18 cellular contexts compared by ENCODE assay signal in genomic region chr20:598133-598881, GRCh38. TPM values are rescaled to one million over a fixed set of nuclear protein-coding genes. Genes with fewer than 3 reads are reported as not detected.
"Had no signal": no experiment of that assay in that cellular context is flagged by ENCODE, and none has a peak within 500 bp of the region (broad histone marks: within the 10 kb centered on the region; RNA-seq: fewer than 3 reads in every experiment).

No MANE protein-coding gene starts in this region.

- ATAC-seq: left colon; lower lobe of right lung; natural killer cell; stimulated activated naive CD8-positive, alpha-beta T cell treated with anti-CD3 and anti-CD28 coated beads, Interleukin-15, Interleukin-2, amounts not matched to agents 100 U/mL and 50 U/mL, for 24 hours had no signal

- H3K4me1 Mint-ChIP-seq: memory B cell, natural killer cell had no signal

- H3K4me3 ChIP-seq: colonic mucosa, esophagus squamous epithelium, hepatocyte, lower lobe of right lung, suprapubic skin, thyroid gland had no signal

- DNase-seq: colonic mucosa; dermis blood vessel endothelial cell; esophagus squamous epithelium; foreskin fibroblast; kidney; left colon; lower lobe of right lung; natural killer cell; small intestine; stimulated activated CD4-positive, alpha-beta T cell treated with anti-CD3 and anti-CD28 coated beads, Interleukin-2, amount 100 ng/mL, for 48 hours; stimulated activated naive CD8-positive, alpha-beta T cell treated with anti-CD3 and anti-CD28 coated beads, Interleukin-15, Interleukin-2, amounts not matched to agents 100 U/mL and 50 U/mL, for 24 hours; thyroid gland had no signal

- H3K27me3 ChIP-seq: colonic mucosa, hepatocyte, suprapubic skin, thyroid gland had no signal

- H3K4me1 ChIP-seq: colonic mucosa, lower lobe of right lung, suprapubic skin, thyroid gland had no signal

- H3K27ac ChIP-seq: colonic mucosa, esophagus squamous epithelium, hepatocyte, lower lobe of right lung, suprapubic skin, thyroid gland had no signal

- H3K4me3 Mint-ChIP-seq: memory B cell, mesothelial cell of epicardium, natural killer cell, type B pancreatic cell had no signal

- H3K27me3 Mint-ChIP-seq: type B pancreatic cell had no signal

- H3K9me3 ChIP-seq: colonic mucosa, esophagus squamous epithelium, lower lobe of right lung, suprapubic skin, thyroid gland had no signal

- H3K36me3 ChIP-seq: colonic mucosa, esophagus squamous epithelium, lower lobe of right lung, suprapubic skin, thyroid gland had no signal

- H3K9me3 Mint-ChIP-seq: memory B cell, mesothelial cell of epicardium, natural killer cell, type B pancreatic cell had no signal

- H3K27ac Mint-ChIP-seq: memory B cell, mesothelial cell of epicardium, natural killer cell, type B pancreatic cell had no signal

- H3K36me3 Mint-ChIP-seq: memory B cell, mesothelial cell of epicardium, natural killer cell, type B pancreatic cell had no signal

RNA-seq across cellular contexts. Expression of gene TCF15, which starts 11.8 kb away (rescaled TPM):
- total RNA-seq: esophagus squamous epithelium, hepatocyte, myocyte had no signal
- polyA plus RNA-seq: hepatocyte had no signal
